ENCODE assay signal across 8 cellular contexts in the genomic region with DNA sequence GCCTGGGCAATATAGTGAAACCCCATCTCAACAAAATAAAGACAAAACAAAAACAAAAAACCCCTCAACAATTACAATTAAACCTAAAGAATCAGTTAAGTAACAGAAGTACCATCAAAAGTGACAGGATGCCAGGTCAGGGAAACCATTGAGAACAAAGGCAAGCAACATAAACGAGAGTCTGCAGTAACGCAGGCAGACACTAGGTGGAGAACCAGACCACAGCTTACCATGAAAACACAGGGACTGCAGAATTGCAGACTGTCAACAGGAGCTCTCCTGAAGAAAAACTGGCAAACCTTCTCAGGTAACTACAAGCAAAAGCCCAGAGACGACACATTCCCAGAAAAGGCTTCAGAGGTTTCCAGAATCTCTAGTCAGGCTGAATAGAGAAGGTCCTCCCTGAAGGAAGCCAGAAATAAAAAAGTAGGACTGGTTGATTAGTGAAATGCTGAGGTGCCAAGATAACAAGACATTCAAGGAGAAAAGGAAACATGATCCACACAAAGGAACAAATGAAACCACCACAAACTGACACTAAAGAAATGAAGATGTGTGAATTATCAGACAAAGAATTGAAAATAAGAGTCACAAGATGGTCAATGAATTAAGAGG. TPM values are rescaled to one million over a fixed set of nuclear protein-coding genes. Genes with fewer than 3 reads are reported as not detected.
A peak's percentile ranks its signal among the peaks of the same experiment; 100 is the strongest.
DNase-seq lines count a peak whose midpoint lies in the region; ATAC-seq and TF ChIP-seq lines count a peak whose summit lies in the region.

No MANE protein-coding gene starts in this region.

- TF ChIP-seq CTCF in kidney epithelial cell (IDR thresholded peaks at IDR 0.05; ENCODE audit: insufficient read depth, low read length, poor library complexity, severe bottlenecking): peak; percentile 67

- no peaks in the 10 kb centered on the region for H3K27me3 ChIP-seq in kidney epithelial cell (ENCODE audit: control insufficient read depth, insufficient read depth, low read length)

- no peak overlapping the region for H3K27ac ChIP-seq in caudate nucleus (ENCODE audit: low read depth, low read length)

- peak; percentile 65 for DNase-seq in AG08395 (ENCODE audit: low spot score)
- peak; percentile 87 for DNase-seq in H4 (ENCODE audit: low spot score)
- peak; percentile 68 for DNase-seq in NCI-H345 treated with DMSO at 0.1 percent for 48 hours (lab: John Stamatoyannopoulos, UW; ENCODE audit: unreplicated experiment)
- DNase-seq in caudate nucleus (lab: John Stamatoyannopoulos, UW): peak in 55 of 61 donors; percentile 4 to 92 (median 51)
- DNase-seq in kidney epithelial cell (ENCODE audit: low read depth): peak; percentile 23
- peak; percentile 65 to 74 for DNase-seq in stimulated activated CD4-positive, alpha-beta T cell treated with anti-CD3 and anti-CD28 coated beads, Interleukin-2, amount 100 ng/mL, for 24 hours

- H3K36me3 ChIP-seq in kidney epithelial cell (ENCODE audit: control insufficient read depth, insufficient read depth, low read length): no peaks in the 10 kb centered on the region

- H3K4me3 ChIP-seq in kidney epithelial cell (ENCODE audit: low read depth, low read length): no peak overlapping the region

- ATAC-seq in activated CD4-positive, CD25-positive, alpha-beta regulatory T cell treated with anti-CD3 and anti-CD28 coated beads, Interleukin-2, amount 50 U/mL, for 24 hours: peak; percentile 31 to 34
- no peak for ATAC-seq in GM19452 (IDR thresholded peaks at IDR 0.05; ENCODE audit: unreplicated experiment)

RNA-seq across cellular contexts. Expression of a gene that starts 2.2 kb away (rescaled TPM):
- 2.9 and 5.2 TPM in 2 replicates for total RNA-seq in H4 (2014; rRNA removed; shearing (Covaris generic))
- total RNA-seq in kidney epithelial cell: 2.9 and 5.8 TPM in 2 replicates

RNA-seq across cellular contexts. Expression of a gene that starts 36.5 kb away (rescaled TPM):
- total RNA-seq in H4 (2014; rRNA removed; shearing (Covaris generic)): 6.5 and 13.5 TPM in 2 replicates
- 5.5 and 8.0 TPM in 2 replicates for total RNA-seq in kidney epithelial cell

RNA-seq across cellular contexts. Expression of a gene that starts 59.3 kb away (rescaled TPM):
- not detected in 2 replicates for total RNA-seq in H4 (2014; rRNA removed; shearing (Covaris generic))
- 25.3 and 31.6 TPM in 2 replicates for total RNA-seq in kidney epithelial cell

Comparison
In these comparisons a context has a peak if more than half of its experiments do, and no peak if none do; other contexts are left out.
1. DNase-seq: peak in every context shown above with its lines; median percentile 87 in H4; 70 in stimulated activated CD4-positive, alpha-beta T cell treated with anti-CD3 and anti-CD28 coated beads, Interleukin-2, amount 100 ng/mL, for 24 hours; 68 in NCI-H345 treated with DMSO at 0.1 percent for 48 hours; 65 in AG08395; 51 in caudate nucleus; 23 in kidney epithelial cell.
2. RNA of a gene that starts 59.3 kb away (total RNA-seq): 25.3 to 31.6 TPM in kidney epithelial cell; not detected in H4; every median in the first group is over 10 times any median in the second.